Comparison of ENCODE assay signal across 18 cellular contexts in the genomic region with DNA sequence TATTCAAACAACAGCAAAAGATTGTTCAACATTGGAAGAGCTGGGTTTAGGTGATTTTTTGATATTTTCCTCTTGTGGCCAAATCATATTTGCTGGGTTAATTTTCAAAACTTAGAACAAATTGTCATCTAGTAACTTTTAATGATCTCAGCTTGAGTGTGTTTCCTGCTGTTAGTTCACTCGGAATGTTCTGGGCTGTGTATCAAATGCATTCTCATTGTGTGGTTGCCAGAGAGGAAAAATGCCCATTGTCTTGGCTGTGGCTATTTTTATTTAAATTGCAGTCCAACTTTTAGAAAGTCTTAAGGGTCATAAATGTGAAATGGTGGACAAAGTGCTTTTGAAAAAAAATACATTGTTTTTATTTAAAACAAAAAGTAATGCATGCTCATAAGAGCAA.
A peak's percentile ranks its signal among the peaks of the same experiment; 100 is the strongest.
DNase-seq lines count a peak whose midpoint lies in the region; ATAC-seq, FAIRE-seq and TF ChIP-seq lines count a peak whose summit lies in the region.
"Had no signal": no experiment of that assay in that cellular context is flagged by ENCODE, and none has a peak within 500 bp of the region (broad histone marks: within the 10 kb centered on the region; RNA-seq: fewer than 3 reads in every experiment).

No MANE protein-coding gene starts in this region.

- H3K27me3 ChIP-seq in astrocyte (ENCODE audit: insufficient read depth, low read length) (peaks cover 2% of the 10 kb centered on the region), prostate gland (replicated peaks; ENCODE audit: insufficient read depth) (no peaks in the 10 kb centered on the region)
- H3K27me3 ChIP-seq: BE2C, tibial nerve had no signal

- no peaks in the 10 kb centered on the region for H3K9me3 ChIP-seq in astrocyte (ENCODE audit: insufficient read depth, low read depth, low read length)
- no peaks in the 10 kb centered on the region for H3K9me3 ChIP-seq in prostate gland
- H3K9me3 ChIP-seq: BE2C, tibial nerve had no signal

- H4K20me1 ChIP-seq in astrocyte (ENCODE audit: insufficient read depth, low read length), result no peaks in the 10 kb centered on the region

- H3K9me3 Mint-ChIP-seq in astrocyte (ENCODE audit: unreplicated experiment) (no peaks in the 10 kb centered on the region), immature natural killer cell (peaks cover 0 to 4% (median under 1%) of the 10 kb centered on the region in 6 donors)
- H3K9me3 Mint-ChIP-seq: activated B cell treated with CpG ODN at 0.5 μM for 24 hours had no signal

- H3K27ac Mint-ChIP-seq in astrocyte (ENCODE audit: unreplicated experiment) (no peak overlapping the region), immature natural killer cell (no peak overlapping the region)
- H3K27ac Mint-ChIP-seq: activated B cell treated with CpG ODN at 0.5 μM for 24 hours; activated T-helper 1 cell treated with anti-CD3 and anti-CD28 coated beads, Interleukin-12 subunit alpha, Interleukin-12 subunit beta, Interleukin-2, Interleukin-4 antibody, amounts not matched to agents 30 ng/mL and 10 ng/mL and 1 ng/mL, durations not matched to agents 14 hours and 24 hours and 36 hours; progenitor cell of endocrine pancreas had no signal

- H3K27ac ChIP-seq in astrocyte (ENCODE audit: low read depth, low read length) (no peak overlapping the region), prostate gland (peak overlapping the region in 1 of 2 donors; percentile 44)
- H3K27ac ChIP-seq: SK-N-MC had no signal

- peak; percentile 55 for FAIRE-seq in astrocyte (lab: Jason Lieb, UNC)
- FAIRE-seq: G401.6 had no signal

- peak overlapping the region; percentile 16 for H3K4me2 ChIP-seq in astrocyte (ENCODE audit: low read length)

- TF ChIP-seq CTCF in astrocyte (IDR thresholded peaks at IDR 0.05; ENCODE audit: insufficient read depth, low read depth, low read length) (no peak), prostate gland (IDR thresholded peaks at IDR 0.05) (no peak)

- no peaks in the 10 kb centered on the region for H3K4me1 ChIP-seq in astrocyte (ENCODE audit: insufficient read depth, low read length)
- no peaks in the 10 kb centered on the region for H3K4me1 ChIP-seq in prostate gland (replicated peaks)
- H3K4me1 ChIP-seq: BE2C had no signal

- H3K4me1 Mint-ChIP-seq in astrocyte (ENCODE audit: low read depth, unreplicated experiment) (no peaks in the 10 kb centered on the region), immature natural killer cell (no peaks in the 10 kb centered on the region)
- H3K4me1 Mint-ChIP-seq: activated B cell treated with CpG ODN at 0.5 μM for 24 hours had no signal

- DNase-seq in AG20443 (ENCODE audit: low spot score), result peak; percentile 57
- DNase-seq in astrocyte (ENCODE audit: low read depth), result peak; percentile 66
- no peak for DNase-seq in Right ventricle myocardium superior
- DNase-seq in prostate gland (ENCODE audit: low spot score), result peak; percentile 28
- DNase-seq in immature natural killer cell, result no peak
- no peak for DNase-seq in NCI-H748 treated with DMSO at 0.1 percent for 48 hours (lab: John Stamatoyannopoulos, UW)
- DNase-seq in SHP77 (lab: John Stamatoyannopoulos, UW), result no peak
- DNase-seq: activated B cell treated with CpG ODN at 0.5 μM for 24 hours, BE2C, NCI-H1092 treated with DMSO at 0.1 percent for 48 hours, NCI-H526 treated with DMSO at 0.1 percent for 48 hours had no signal

- no peak overlapping the region for H3K4me3 Mint-ChIP-seq in astrocyte (ENCODE audit: unreplicated experiment)
- H3K4me3 Mint-ChIP-seq in immature natural killer cell, result no peak overlapping the region
- H3K4me3 Mint-ChIP-seq: activated B cell treated with CpG ODN at 0.5 μM for 24 hours; activated T-helper 1 cell treated with anti-CD3 and anti-CD28 coated beads, Interleukin-12 subunit alpha, Interleukin-12 subunit beta, Interleukin-2, Interleukin-4 antibody, amounts not matched to agents 30 ng/mL and 10 ng/mL and 1 ng/mL, durations not matched to agents 14 hours and 24 hours and 36 hours had no signal

- no peak overlapping the region for H3K9ac ChIP-seq in astrocyte (ENCODE audit: low read length)

- H2AFZ ChIP-seq in astrocyte (ENCODE audit: low read depth, low read length), result no peak overlapping the region

- H3K4me3 ChIP-seq in astrocyte (ENCODE audit: insufficient read depth, low read depth, low read length) (no peak overlapping the region), prostate gland (no peak overlapping the region)
- H3K4me3 ChIP-seq: SK-N-MC, tibial nerve had no signal

- intact Hi-C loops in Right ventricle myocardium superior (cut with DNase I), result no loop called here
- intact Hi-C loops in prostate gland (cut with DNase I), result loop anchor here (10.0 kb wide), 1 partner anchor 105 kb away; no protein-coding TSS in a partner anchor

- H3K36me3 Mint-ChIP-seq in astrocyte (ENCODE audit: low read depth, unreplicated experiment) (no peaks in the 10 kb centered on the region), immature natural killer cell (no peaks in the 10 kb centered on the region)

- ATAC-seq in Right ventricle myocardium superior (ENCODE audit: poor library complexity), result peak; percentile 85
- no peak for ATAC-seq in HG03354 (IDR thresholded peaks at IDR 0.05; ENCODE audit: poor library complexity, severe bottlenecking, unreplicated experiment)
- ATAC-seq: esophagus mucosa had no signal

- H3K79me2 ChIP-seq in astrocyte (ENCODE audit: insufficient read depth, low read length), result no peaks in the 10 kb centered on the region

- no peak for TF ChIP-seq POLR2A in prostate gland (IDR thresholded peaks at IDR 0.05)

- WGBS in prostate gland, result 10% methylated on average over 1 of the region's 1 CpG

- H3K27me3 Mint-ChIP-seq in astrocyte (ENCODE audit: low read depth, unreplicated experiment), result peaks cover 6% of the 10 kb centered on the region
- H3K27me3 Mint-ChIP-seq in immature natural killer cell (ENCODE audit: low read depth in 3 of 3), result peaks cover 0 to 3% (median 2%) of the 10 kb centered on the region in 3 donors
- H3K27me3 Mint-ChIP-seq: activated B cell treated with CpG ODN at 0.5 μM for 24 hours, progenitor cell of endocrine pancreas had no signal

- H3K36me3 ChIP-seq in astrocyte (ENCODE audit: insufficient read depth, low read length) (no peaks in the 10 kb centered on the region), prostate gland (no peaks in the 10 kb centered on the region)
- H3K36me3 ChIP-seq: BE2C, tibial nerve had no signal

Comparison
In these comparisons a context has a peak if more than half of its experiments do, and no peak if none do; other contexts are left out.
1. DNase-seq: peak in AG20443 (single experiment), astrocyte (single experiment) and prostate gland (single experiment); none in Right ventricle myocardium superior (single experiment), immature natural killer cell (0 of 3), NCI-H748 treated with DMSO at 0.1 percent for 48 hours (single experiment) and SHP77 (0 of 2).